17 cellular contexts compared by ENCODE assay signal in the genomic region with DNA sequence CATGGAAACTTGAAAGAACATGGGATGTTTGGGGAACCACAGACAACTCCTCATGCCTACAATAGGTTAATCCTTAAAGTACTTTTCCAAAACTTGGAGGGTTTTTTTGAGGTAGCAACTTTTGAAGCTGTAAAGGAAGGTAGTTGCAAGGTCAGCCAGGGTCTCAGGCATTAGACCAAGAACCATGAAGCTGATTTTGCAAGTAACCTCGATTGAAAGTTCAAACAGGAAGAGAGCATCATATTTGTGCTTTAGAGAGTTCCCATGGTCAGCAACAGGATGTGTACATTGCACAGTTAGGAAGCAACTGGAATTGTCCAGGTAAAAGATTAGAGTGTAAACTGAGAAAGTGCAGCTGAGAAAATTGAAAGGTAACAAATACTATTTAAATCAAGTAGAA.
DNase-seq lines count a peak whose midpoint lies in the region; ATAC-seq, FAIRE-seq and TF ChIP-seq lines count a peak whose summit lies in the region.
"Had no signal": no experiment of that assay in that cellular context is flagged by ENCODE, and none has a peak within 500 bp of the region (broad histone marks: within the 10 kb centered on the region; RNA-seq: fewer than 3 reads in every experiment).

No MANE protein-coding gene starts in this region.

- no peak overlapping the region for H3K9ac ChIP-seq in MM.1S (ENCODE audit: low read length)
- H3K9ac ChIP-seq in K562 (ENCODE audit: insufficient read depth in 1 of 2, low read depth in 2 of 2, low read length in 2 of 2), result no peak overlapping the region
- H3K9ac ChIP-seq: BLaER1 had no signal

- H3K27ac ChIP-seq in MM.1S (ENCODE audit: low read length) (no peak overlapping the region), K562 (ENCODE audit: extremely low read depth, low read depth, low read length) (no peak overlapping the region)
- H3K27ac ChIP-seq: BLaER1, HL-60 had no signal

- peak; percentile 18 for DNase-seq in GM12865 (ENCODE audit: low read depth)
- peak; percentile 23 for DNase-seq in MM.1S
- no peak for DNase-seq in K562 (ENCODE audit: extremely low read depth in 1 of 4, low spot score in 3 of 4)
- peak; percentile 9 for DNase-seq in lung microvascular endothelial cell (ENCODE audit: low read depth in 2 of 2)
- DNase-seq in GOT3 (lab: John Stamatoyannopoulos, UW), result no peak
- DNase-seq in DMS 273 treated with DMSO at 0.1 percent for 48 hours (lab: John Stamatoyannopoulos, UW), result no peak
- no peak for DNase-seq in Calu3
- DNase-seq: 8988T; AML-193; Caco-2; CD8-positive, alpha-beta memory T cell; IMR-90; KG1 had no signal

- no peak for TF ChIP-seq POLR2A in K562 (conservative IDR thresholded peaks at IDR 0.05)

- FAIRE-seq in K562 (lab: Jason Lieb, UNC), result peak; percentile 19
- FAIRE-seq: H54 had no signal

- WGBS in K562 (ENCODE audit: insufficient coverage, low coverage, missing lambda C conversion rate), result 0% methylated on average over 1 of the region's 1 CpG

- no peaks in the 10 kb centered on the region for H3K9me1 ChIP-seq in K562 (ENCODE audit: control insufficient read depth, insufficient read depth, low read length)

- H3K9me3 ChIP-seq in MM.1S (replicated peaks; ENCODE audit: insufficient read depth, low read length), result no peaks in the 10 kb centered on the region
- peaks cover 2% of the 10 kb centered on the region; the same call in 1 of the 2 replicates for H3K9me3 ChIP-seq in K562 (replicated peaks; ENCODE audit: control insufficient read depth, insufficient read depth, low read depth, low read length)
- H3K9me3 ChIP-seq: BLaER1, Caco-2 had no signal

- no peaks in the 10 kb centered on the region for H3K36me3 Mint-ChIP-seq in Calu3 (ENCODE audit: insufficient read depth, unreplicated experiment)
- H3K36me3 Mint-ChIP-seq: CD8-positive, alpha-beta memory T cell had no signal

- H2AFZ ChIP-seq in MM.1S (ENCODE audit: low read length) (no peak overlapping the region), K562 (ENCODE audit: low read depth, low read length) (peak overlapping the region; percentile 14; the same call in 1 of the 2 replicates)

- TF ChIP-seq EP300 in K562 (IDR thresholded peaks at IDR 0.05; ENCODE audit: low read length), result no peak

- BruUV-seq in K562 (replicated peaks; lab: Mats Ljungman, UMichigan) (no TSS peak), Calu3 (replicated peaks; lab: Mats Ljungman, UMichigan) (no TSS peak)

- H3K4me3 Mint-ChIP-seq in Calu3 (ENCODE audit: low read depth, unreplicated experiment), result no peak overlapping the region
- H3K4me3 Mint-ChIP-seq: CD8-positive, alpha-beta memory T cell had no signal

- TF ChIP-seq CTCF in GM12865 (IDR thresholded peaks at IDR 0.05; ENCODE audit: insufficient read depth, low read depth, low read length, missing control alignments) (no peak), MM.1S (IDR thresholded peaks at IDR 0.05; ENCODE audit: low read length) (no peak), K562 (IDR thresholded peaks at IDR 0.05 in 2 of 3, conservative IDR thresholded peaks at IDR 0.05 in 1 of 3; ENCODE audit: insufficient read depth in 2 of 3, low read depth in 1 of 3, low read length in 3 of 3) (no peak), Calu3 (IDR thresholded peaks at IDR 0.05; ENCODE audit: unreplicated experiment) (no peak)

- POLR2A ChIA-PET in K562 (lab: Yijun Ruan, JAX), result no interaction called here

- H3K4me1 ChIP-seq in MM.1S (ENCODE audit: low read length) (peaks cover 7% of the 10 kb centered on the region; the same call in 1 of the 2 replicates), K562 (replicated peaks in 1 of 2; ENCODE audit: control insufficient read depth in 2 of 2, insufficient read depth in 2 of 2, low read length in 2 of 2) (peaks cover 0 to 9% of the 10 kb centered on the region in 2 experiments; a peak in 3 of 5 replicates)
- H3K4me1 ChIP-seq: BLaER1 had no signal

- H3K27me3 ChIP-seq in MM.1S (replicated peaks; ENCODE audit: insufficient read depth, low read length) (no peaks in the 10 kb centered on the region), K562 (ENCODE audit: control insufficient read depth in 2 of 2, insufficient read depth in 2 of 2, low read length in 2 of 2) (no peaks in the 10 kb centered on the region)
- H3K27me3 ChIP-seq: BLaER1 had no signal

- H3F3A ChIP-seq in MM.1S (ENCODE audit: insufficient read depth, low read length), result no peaks in the 10 kb centered on the region

- TF ChIP-seq RAD21 in K562 (CRISPR knock-in tag; conservative IDR thresholded peaks at IDR 0.05 in 1 of 2, IDR thresholded peaks at IDR 0.05 in 1 of 2), result no peak

- H3K9me2 ChIP-seq in MM.1S (replicated peaks; ENCODE audit: insufficient read depth, low read length), result no peaks in the 10 kb centered on the region

- H4K20me1 ChIP-seq in MM.1S (ENCODE audit: insufficient read depth, low read length) (no peaks in the 10 kb centered on the region), K562 (replicated peaks; ENCODE audit: control insufficient read depth, insufficient read depth, low read length) (no peaks in the 10 kb centered on the region)
- H4K20me1 ChIP-seq: BLaER1 had no signal

- H3K4me1 Mint-ChIP-seq in Calu3 (ENCODE audit: low read depth, unreplicated experiment), result no peaks in the 10 kb centered on the region
- H3K4me1 Mint-ChIP-seq: CD8-positive, alpha-beta memory T cell had no signal

- H3K79me2 ChIP-seq in MM.1S (ENCODE audit: low read length) (no peaks in the 10 kb centered on the region), K562 (ENCODE audit: control insufficient read depth, insufficient read depth, low read length) (peaks cover 52% of the 10 kb centered on the region)

- no peaks in the 10 kb centered on the region for H3K36me3 ChIP-seq in MM.1S (replicated peaks; ENCODE audit: insufficient read depth, low read length)
- peaks cover 12% of the 10 kb centered on the region; the same call in 1 of the 3 replicates for H3K36me3 ChIP-seq in K562 (ENCODE audit: control insufficient read depth, insufficient read depth, low read length)
- H3K36me3 ChIP-seq: BLaER1 had no signal

- H3K9me3 Mint-ChIP-seq in Calu3 (ENCODE audit: low read depth, unreplicated experiment), result peaks cover 4% of the 10 kb centered on the region

- no peaks in the 10 kb centered on the region for H3K27me3 Mint-ChIP-seq in Calu3 (ENCODE audit: unreplicated experiment)

- no peak for ATAC-seq in K562
- ATAC-seq: HCT116 had no signal

- no peak overlapping the region for H3K27ac Mint-ChIP-seq in Calu3 (ENCODE audit: unreplicated experiment)
- H3K27ac Mint-ChIP-seq: CD8-positive, alpha-beta memory T cell had no signal

- CTCF ChIA-PET in K562 (lab: Yijun Ruan, JAX; ENCODE audit: low intra/inter-chr PET ratio) (no interaction called here), Calu3 (lab: Charles Lee) (no interaction called here)

- in situ Hi-C loops in K562 (cut with MboI), result no loop called here

- H3K4me2 ChIP-seq in MM.1S (ENCODE audit: low read depth, low read length) (peak overlapping the region; percentile 15; the same call in 1 of the 2 replicates), K562 (ENCODE audit: insufficient read depth, low read length) (peak overlapping the region; percentile 16; the same call in 1 of the 2 replicates)
- H3K4me2 ChIP-seq: BLaER1 had no signal

- intact Hi-C loops in K562 (cut with micrococcal nuclease) (loop anchor here (5.0 to 10.0 kb wide), 3 partner anchors 142 to 206 kb away; no protein-coding TSS in a partner anchor), Calu3 (cut with micrococcal nuclease; ENCODE audit: unreplicated experiment) (no loop called here)

- H3K4me3 ChIP-seq in GM12865 (ENCODE audit: low read depth, low read length) (no peak overlapping the region), MM.1S (ENCODE audit: low read length) (no peak overlapping the region), K562 (no peak overlapping the region)
- H3K4me3 ChIP-seq: BLaER1 had no signal

TF ChIP-seq in K562, 482 proteins besides CTCF, POLR2A, EP300 and RAD21:
- TF ChIP-seq ZBTB17 (CRISPR knock-in tag; IDR thresholded peaks at IDR 0.05), result no peak
- TF ChIP-seq RBFOX2 (IDR thresholded peaks at IDR 0.05; ENCODE audit: low read depth, low read length), result 0 out of 2 replicates have a peak, but pooled peaks have one; percentile 18
TF ChIP-seq in K562: peak in this region for 1.

Comparison
In these comparisons a context has a peak if more than half of its experiments do, and no peak if none do; other contexts are left out.
1. DNase-seq: peak in GM12865 (single experiment), MM.1S (single experiment) and lung microvascular endothelial cell (2 of 2); none in K562 (0 of 4), GOT3 (single experiment), DMS 273 treated with DMSO at 0.1 percent for 48 hours (single experiment) and Calu3 (single experiment).